In genomic region chr6:14207493-14207892, GRCh38 we compare ENCODE assay signal across 13 cellular contexts.
"Had no signal": no experiment of that assay in that cellular context is flagged by ENCODE, and none has a peak within 500 bp of the region (broad histone marks: within the 10 kb centered on the region; RNA-seq: fewer than 3 reads in every experiment).

No MANE protein-coding gene starts in this region.

- H3K36me3 Mint-ChIP-seq: T-cell had no signal

- H3K4me3 Mint-ChIP-seq: activated CD4-positive, alpha-beta T cell treated with anti-CD3 and anti-CD28 coated beads for 36 hours; activated CD8-positive, alpha-beta T cell treated with anti-CD3 and anti-CD28 coated beads, Interleukin-2, amount 10 ng/mL, durations not matched to agents 7 days and 5 days; activated naive CD4-positive, alpha-beta T cell treated with anti-CD3 and anti-CD28 coated beads for 36 hours; neural crest cell; T-cell had no signal

- DNase-seq: activated CD4-positive, alpha-beta T cell treated with anti-CD3 and anti-CD28 coated beads for 36 hours; activated CD8-positive, alpha-beta memory T cell treated with anti-CD3 and anti-CD28 coated beads, Interleukin-2, amount 50 U/mL, for 48 hours; activated CD8-positive, alpha-beta T cell treated with anti-CD3 and anti-CD28 coated beads, Interleukin-2, amount 10 ng/mL, durations not matched to agents 7 days and 5 days; activated naive CD4-positive, alpha-beta T cell treated with anti-CD3 and anti-CD28 coated beads for 36 hours; effector CD4-positive, alpha-beta T cell; stimulated activated CD4-positive, alpha-beta T cell treated with anti-CD3 and anti-CD28 coated beads, Interleukin-15, amount 100 ng/mL, for 24 hours; stimulated activated CD4-positive, alpha-beta T cell treated with anti-CD3 and anti-CD28 coated beads, Interleukin-4, amount 100 ng/mL, for 24 hours; stomach; T-cell had no signal

- H3K27ac Mint-ChIP-seq: activated CD4-positive, alpha-beta T cell treated with anti-CD3 and anti-CD28 coated beads for 36 hours; activated CD8-positive, alpha-beta T cell treated with anti-CD3 and anti-CD28 coated beads, Interleukin-2, amount 10 ng/mL, durations not matched to agents 7 days and 5 days; activated naive CD4-positive, alpha-beta T cell treated with anti-CD3 and anti-CD28 coated beads for 36 hours; T-cell had no signal

- FAIRE-seq: colon, endothelial cell of umbilical vein, frontal cortex had no signal

- ATAC-seq: activated CD4-positive, alpha-beta T cell treated with anti-CD3 and anti-CD28 coated beads for 36 hours; activated CD8-positive, alpha-beta T cell treated with anti-CD3 and anti-CD28 coated beads, Interleukin-2, amount 10 ng/mL, durations not matched to agents 7 days and 5 days; T-cell had no signal

- H3K27me3 Mint-ChIP-seq: activated CD4-positive, alpha-beta T cell treated with anti-CD3 and anti-CD28 coated beads for 36 hours; T-cell had no signal

- H3K9me3 Mint-ChIP-seq: activated naive CD4-positive, alpha-beta T cell treated with anti-CD3 and anti-CD28 coated beads for 36 hours; neural crest cell; T-cell had no signal
